Comparison of ENCODE assay signal across 2 cellular contexts in genomic region chr3:146222204-146223046, GRCh38.
TF ChIP-seq lines count a peak whose summit lies in the region.

No MANE protein-coding gene starts in this region.

TF ChIP-seq in endothelial cell of umbilical vein, 7 proteins besides CTCF, POLR2A, EP300 and RAD21:
- TF ChIP-seq POLR2AphosphoS5 (IDR thresholded peaks at IDR 0.05; ENCODE audit: insufficient read depth, low read depth, low read length): no peak
- TF ChIP-seq GATA2 (IDR thresholded peaks at IDR 0.05; ENCODE audit: insufficient read depth, insufficient read length, low read depth, low read length): peak; percentile 92
- no peak for TF ChIP-seq MAX (IDR thresholded peaks at IDR 0.05; ENCODE audit: insufficient read depth, insufficient read length)
- TF ChIP-seq JUN (IDR thresholded peaks at IDR 0.05; ENCODE audit: borderline replicate concordance, insufficient read depth, insufficient read length, low read depth): peak; percentile 55
- no peak for TF ChIP-seq MYC (IDR thresholded peaks at IDR 0.05; ENCODE audit: low read depth, low read length)
- TF ChIP-seq EZH2 (IDR thresholded peaks at IDR 0.05; ENCODE audit: borderline replicate concordance, low read depth, low read length, severe bottlenecking): no peak
- TF ChIP-seq FOS (IDR thresholded peaks at IDR 0.05; ENCODE audit: borderline replicate concordance, insufficient read depth, low read length): peak; percentile 41

TF ChIP-seq in liver, 16 proteins besides CTCF, POLR2A, EP300 and RAD21:
- TF ChIP-seq GABPA (IDR thresholded peaks at IDR 0.05 in 1 of 2, conservative IDR thresholded peaks at IDR 0.05 in 1 of 2): peak; percentile 11 to 40
- TF ChIP-seq MAX (IDR thresholded peaks at IDR 0.05): peak; percentile 98
- peak; percentile 90 to 91 for TF ChIP-seq JUND (IDR thresholded peaks at IDR 0.05)
- peak; percentile 70 to 91 for TF ChIP-seq EGR1 (IDR thresholded peaks at IDR 0.05; ENCODE audit: low read depth in 2 of 2)
- TF ChIP-seq HNF4G (IDR thresholded peaks at IDR 0.05): peak; percentile 96
- TF ChIP-seq RXRA (IDR thresholded peaks at IDR 0.05): peak; percentile 89 to 94
- peak; percentile 98 for TF ChIP-seq SP1 (IDR thresholded peaks at IDR 0.05)
- peak; percentile 93 to 97 for TF ChIP-seq HNF4A (conservative IDR thresholded peaks at IDR 0.05)
- peak; percentile 91 for TF ChIP-seq REST (IDR thresholded peaks at IDR 0.05)
- no peak for TF ChIP-seq ATF3 (IDR thresholded peaks at IDR 0.05)
- TF ChIP-seq FOXA1 (IDR thresholded peaks at IDR 0.05): peak; percentile 93
- TF ChIP-seq ZBTB33 (IDR thresholded peaks at IDR 0.05): peak; percentile 62
- TF ChIP-seq FOXA2 (IDR thresholded peaks at IDR 0.05): peak; percentile 90
- TF ChIP-seq YY1 (IDR thresholded peaks at IDR 0.05): peak; percentile 81
- TF ChIP-seq NR2F2 (IDR thresholded peaks at IDR 0.05): peak; percentile 100
- peak; percentile 85 for TF ChIP-seq TAF1 (conservative IDR thresholded peaks at IDR 0.05)
